ENCODE assay signal across 7 cellular contexts in genomic region chr2:177147093-177147694, GRCh38.
DNase-seq lines count a peak whose midpoint lies in the region; ATAC-seq and TF ChIP-seq lines count a peak whose summit lies in the region.

No MANE protein-coding gene starts in this region.

- peak; percentile 61 for DNase-seq in M059J (ENCODE audit: low read depth)
- peak; percentile 81 for DNase-seq in RKO (ENCODE audit: low spot score)
- DNase-seq in endothelial cell (ENCODE audit: low spot score): no peak
- no peak for DNase-seq in natural killer cell treated with Interleukin-12 subunit alpha and Interleukin-12 subunit beta and Interleukin-15 and Interleukin-18, amount 100 ng/mL, for 72 hours (ENCODE audit: low spot score)

- H3K36me3 Mint-ChIP-seq in endothelial cell (ENCODE audit: low read depth, unreplicated experiment): no peaks in the 10 kb centered on the region
- no peaks in the 10 kb centered on the region for H3K36me3 Mint-ChIP-seq in natural killer cell treated with Interleukin-12 subunit alpha and Interleukin-12 subunit beta and Interleukin-15 and Interleukin-18, amount 100 ng/mL, for 72 hours

- H3K4me3 Mint-ChIP-seq in endothelial cell (ENCODE audit: unreplicated experiment): no peak overlapping the region
- peak overlapping the region; percentile 97 for H3K4me3 Mint-ChIP-seq in natural killer cell treated with Interleukin-12 subunit alpha and Interleukin-12 subunit beta and Interleukin-15 and Interleukin-18, amount 100 ng/mL, for 72 hours

- no peaks in the 10 kb centered on the region for H3K79me2 ChIP-seq in DOHH2 (ENCODE audit: control insufficient read depth, low read length)

- ATAC-seq in GM21367 (IDR thresholded peaks at IDR 0.05; ENCODE audit: unreplicated experiment) (peak; percentile 59), HG03045 (IDR thresholded peaks at IDR 0.05; ENCODE audit: unreplicated experiment) (no peak)
- ATAC-seq in natural killer cell treated with Interleukin-12 subunit alpha and Interleukin-12 subunit beta and Interleukin-15 and Interleukin-18, amount 100 ng/mL, for 72 hours: no peak

- peaks cover 38% of the 10 kb centered on the region for H3K27me3 ChIP-seq in DOHH2 (ENCODE audit: control insufficient read depth, low read length)

- no peaks in the 10 kb centered on the region for H3K36me3 ChIP-seq in DOHH2 (ENCODE audit: control insufficient read depth, low read length)

- H3K4me3 ChIP-seq in DOHH2 (ENCODE audit: low read length): no peak overlapping the region

- no peaks in the 10 kb centered on the region for H3K27me3 Mint-ChIP-seq in endothelial cell (ENCODE audit: unreplicated experiment)
- peaks cover 32 to 55% of the 10 kb centered on the region in 2 donors for H3K27me3 Mint-ChIP-seq in natural killer cell treated with Interleukin-12 subunit alpha and Interleukin-12 subunit beta and Interleukin-15 and Interleukin-18, amount 100 ng/mL, for 72 hours

- no peak overlapping the region for H3K27ac ChIP-seq in DOHH2 (ENCODE audit: low read depth, low read length)

- H4K20me1 ChIP-seq in DOHH2 (ENCODE audit: control insufficient read depth, insufficient read depth, low read depth, low read length): no peaks in the 10 kb centered on the region

- H3K4me1 ChIP-seq in DOHH2 (ENCODE audit: control insufficient read depth, low read length): peaks cover 9% of the 10 kb centered on the region

- H3K9me2 ChIP-seq in DOHH2 (replicated peaks; ENCODE audit: control insufficient read depth, low read length): no peaks in the 10 kb centered on the region

- no peaks in the 10 kb centered on the region for H3K9me3 Mint-ChIP-seq in endothelial cell (ENCODE audit: unreplicated experiment)
- H3K9me3 Mint-ChIP-seq in natural killer cell treated with Interleukin-12 subunit alpha and Interleukin-12 subunit beta and Interleukin-15 and Interleukin-18, amount 100 ng/mL, for 72 hours: no peaks in the 10 kb centered on the region

- TF ChIP-seq CTCF in DOHH2 (IDR thresholded peaks at IDR 0.05; ENCODE audit: low read depth, low read length, poor library complexity, severe bottlenecking): peak; percentile 53
- TF ChIP-seq CTCF in endothelial cell (IDR thresholded peaks at IDR 0.05; ENCODE audit: unreplicated experiment): peak; percentile 67

- no peaks in the 10 kb centered on the region for H3K9me3 ChIP-seq in DOHH2 (ENCODE audit: control insufficient read depth, insufficient read depth, low read length)

- H3K4me1 Mint-ChIP-seq in endothelial cell (ENCODE audit: unreplicated experiment): peaks cover 16% of the 10 kb centered on the region
- peaks cover 16 to 17% of the 10 kb centered on the region in 2 donors for H3K4me1 Mint-ChIP-seq in natural killer cell treated with Interleukin-12 subunit alpha and Interleukin-12 subunit beta and Interleukin-15 and Interleukin-18, amount 100 ng/mL, for 72 hours (ENCODE audit: low read depth in 2 of 2)

- H3K4me2 ChIP-seq in DOHH2 (ENCODE audit: low read length): no peak overlapping the region

- H3F3A ChIP-seq in DOHH2 (ENCODE audit: control insufficient read depth, insufficient read depth): no peaks in the 10 kb centered on the region

- no peak overlapping the region for H3K27ac Mint-ChIP-seq in endothelial cell (ENCODE audit: unreplicated experiment)
- no peak overlapping the region for H3K27ac Mint-ChIP-seq in natural killer cell treated with Interleukin-12 subunit alpha and Interleukin-12 subunit beta and Interleukin-15 and Interleukin-18, amount 100 ng/mL, for 72 hours

Comparison
In these comparisons a context has a peak if more than half of its experiments do, and no peak if none do; other contexts are left out.
1. DNase-seq: peak in M059J (single experiment) and RKO (single experiment); none in endothelial cell (single experiment) and natural killer cell treated with Interleukin-12 subunit alpha and Interleukin-12 subunit beta and Interleukin-15 and Interleukin-18, amount 100 ng/mL, for 72 hours (single experiment).